34 cellular contexts compared by ENCODE assay signal in genomic region chrX:47529548-47529947, GRCh38.
"Had no signal": no experiment of that assay in that cellular context is flagged by ENCODE, and none has a peak within 500 bp of the region (broad histone marks: within the 10 kb centered on the region; RNA-seq: fewer than 3 reads in every experiment).

No MANE protein-coding gene starts in this region.

- H3K4me1 Mint-ChIP-seq: activated naive CD8-positive, alpha-beta T cell treated with anti-CD3 and anti-CD28 coated beads for 36 hours; activated T-helper 17 cell treated with anti-CD3 and anti-CD28 coated beads, Interleukin-2, amount 50 U/mL, for 72 hours; T-cell; T-helper 17 cell had no signal

- H3K4me1 ChIP-seq: adrenal gland, body of pancreas, breast epithelium had no signal

- H3K36me3 ChIP-seq: adrenal gland, brain microvascular endothelial cell, breast epithelium had no signal

- H3K9me3 ChIP-seq: adrenal gland, body of pancreas, breast epithelium had no signal

- ATAC-seq: activated CD8-positive, alpha-beta T cell treated with anti-CD3 and anti-CD28 coated beads for 36 hours; activated naive CD4-positive, alpha-beta T cell treated with anti-CD3 and anti-CD28 coated beads, Interleukin-2, amount 50 U/mL, for 72 hours; activated T-cell treated with anti-CD3 and anti-CD28 coated beads, Interleukin-2, amount 50 U/mL, for 4 hours; activated T-cell treated with anti-CD3 and anti-CD28 coated beads, Interleukin-2, amount 50 U/mL, for 72 hours; activated T-helper 17 cell treated with anti-CD3 and anti-CD28 coated beads, Interleukin-2, amount 50 U/mL, for 72 hours; body of pancreas; T-cell; T-helper 17 cell had no signal

- H3K4me3 ChIP-seq: adrenal gland, body of pancreas, breast epithelium had no signal

- H3K27me3 ChIP-seq: adrenal gland, body of pancreas, brain microvascular endothelial cell had no signal

- FAIRE-seq: astrocyte, TTC549 had no signal

- H3K9me3 Mint-ChIP-seq: activated B cell treated with CpG ODN at 0.5 μM for 24 hours; activated CD4-positive, alpha-beta memory T cell treated with anti-CD3 and anti-CD28 coated beads for 36 hours; activated CD4-positive, alpha-beta T cell treated with anti-CD3 and anti-CD28 coated beads, Interleukin-2, amount 10 ng/mL, durations not matched to agents 24 days and 14 days; activated CD8-positive, alpha-beta T cell treated with anti-CD3 and anti-CD28 coated beads for 36 hours; activated naive CD4-positive, alpha-beta T cell treated with anti-CD3 and anti-CD28 coated beads for 36 hours; activated naive CD4-positive, alpha-beta T cell treated with anti-CD3 and anti-CD28 coated beads, Interleukin-2, amount 50 U/mL, for 72 hours; activated naive CD8-positive, alpha-beta T cell treated with anti-CD3 and anti-CD28 coated beads for 36 hours; activated T-cell treated with anti-CD3 and anti-CD28 coated beads, Interleukin-2, amount 50 U/mL, for 4 hours; activated T-cell treated with anti-CD3 and anti-CD28 coated beads, Interleukin-2, amount 50 U/mL, for 72 hours; activated T-helper 1 cell treated with anti-CD3 and anti-CD28 coated beads, Interleukin-12 subunit alpha, Interleukin-12 subunit beta, Interleukin-2, Interleukin-4 antibody, amounts not matched to agents 30 ng/mL and 10 ng/mL and 1 ng/mL, durations not matched to agents 14 hours and 24 hours and 36 hours; activated T-helper 17 cell treated with anti-CD3 and anti-CD28 coated beads, Interleukin-2, amount 50 U/mL, for 72 hours; T-cell had no signal

- H3K27ac ChIP-seq: adrenal gland, body of pancreas, brain microvascular endothelial cell, breast epithelium, VCaP had no signal

- H3K36me3 Mint-ChIP-seq: activated CD4-positive, alpha-beta memory T cell treated with anti-CD3 and anti-CD28 coated beads for 36 hours; activated naive CD4-positive, alpha-beta T cell treated with anti-CD3 and anti-CD28 coated beads, Interleukin-2, amount 50 U/mL, for 72 hours; activated naive CD8-positive, alpha-beta T cell treated with anti-CD3 and anti-CD28 coated beads for 36 hours; T-cell had no signal

- H3K4me3 Mint-ChIP-seq: activated B cell treated with CpG ODN at 0.5 μM for 24 hours; activated CD4-positive, alpha-beta memory T cell treated with anti-CD3 and anti-CD28 coated beads for 36 hours; activated CD4-positive, alpha-beta T cell treated with anti-CD3 and anti-CD28 coated beads, Interleukin-2, amount 10 ng/mL, durations not matched to agents 24 days and 14 days; activated CD8-positive, alpha-beta T cell treated with anti-CD3 and anti-CD28 coated beads for 36 hours; activated naive CD4-positive, alpha-beta T cell treated with anti-CD3 and anti-CD28 coated beads for 36 hours; activated naive CD8-positive, alpha-beta T cell treated with anti-CD3 and anti-CD28 coated beads for 36 hours; activated T-cell treated with anti-CD3 and anti-CD28 coated beads, Interleukin-2, amount 50 U/mL, for 4 hours; activated T-cell treated with anti-CD3 and anti-CD28 coated beads, Interleukin-2, amount 50 U/mL, for 72 hours; activated T-helper 1 cell treated with anti-CD3 and anti-CD28 coated beads, Interleukin-12 subunit alpha, Interleukin-12 subunit beta, Interleukin-2, Interleukin-4 antibody, amounts not matched to agents 30 ng/mL and 10 ng/mL and 1 ng/mL, durations not matched to agents 14 hours and 24 hours and 36 hours; activated T-helper 17 cell treated with anti-CD3 and anti-CD28 coated beads, Interleukin-2, amount 50 U/mL, for 72 hours; T-cell; T-helper 17 cell had no signal

- DNase-seq: activated B cell treated with CpG ODN at 0.5 μM for 24 hours; activated CD4-positive, alpha-beta memory T cell treated with anti-CD3 and anti-CD28 coated beads for 36 hours; activated CD4-positive, alpha-beta T cell treated with anti-CD3 and anti-CD28 coated beads for 4 hours; activated CD4-positive, alpha-beta T cell treated with anti-CD3 and anti-CD28 coated beads, Interleukin-2, amount 10 ng/mL, durations not matched to agents 24 days and 14 days; activated CD4-positive, alpha-beta T cell treated with anti-CD3 and anti-CD28 coated beads, Interleukin-2, amount 50 U/mL, for 1 hour; activated CD4-positive, alpha-beta T cell treated with anti-CD3 and anti-CD28 coated beads, Interleukin-2, amount 50 U/mL, for 4 hours; activated CD4-positive, CD25-positive, alpha-beta regulatory T cell treated with anti-CD3 and anti-CD28 coated beads, Interleukin-2, amount 50 U/mL, for 72 hours; activated CD8-positive, alpha-beta memory T cell treated with anti-CD3 and anti-CD28 coated beads, Interleukin-2, amount 50 U/mL, for 4 hours; activated CD8-positive, alpha-beta T cell treated with anti-CD3 and anti-CD28 coated beads for 36 hours; activated effector memory CD4-positive, alpha-beta T cell treated with anti-CD3 and anti-CD28 coated beads, Interleukin-2, amount 50 U/mL, for 16 hours; activated gamma-delta T cell treated with Interleukin-2 at 50 U/mL for 16 hours; activated naive CD4-positive, alpha-beta T cell; activated naive CD4-positive, alpha-beta T cell treated with anti-CD3 and anti-CD28 coated beads for 36 hours; activated naive CD4-positive, alpha-beta T cell treated with anti-CD3 and anti-CD28 coated beads, Interleukin-2, amount 50 U/mL, for 16 hours; activated naive CD8-positive, alpha-beta T cell treated with anti-CD3 and anti-CD28 coated beads for 36 hours; activated T-cell treated with anti-CD3 and anti-CD28 coated beads for 4 hours; activated T-cell treated with anti-CD3 and anti-CD28 coated beads, Interleukin-2, amount 50 U/mL, for 1 hour; activated T-cell treated with anti-CD3 and anti-CD28 coated beads, Interleukin-2, amount 50 U/mL, for 4 hours; activated T-cell treated with anti-CD3 and anti-CD28 coated beads, Interleukin-2, amount 50 U/mL, for 72 hours; adrenal gland; amniotic stem cell; aorta; body of pancreas; brain microvascular endothelial cell; central memory CD4-positive, alpha-beta T cell; T-cell; T-helper 17 cell had no signal

- H3K27me3 Mint-ChIP-seq: activated B cell treated with CpG ODN at 0.5 μM for 24 hours; activated CD4-positive, alpha-beta memory T cell treated with anti-CD3 and anti-CD28 coated beads for 36 hours; activated CD4-positive, alpha-beta T cell treated with anti-CD3 and anti-CD28 coated beads, Interleukin-2, amount 10 ng/mL, durations not matched to agents 24 days and 14 days; activated CD8-positive, alpha-beta T cell treated with anti-CD3 and anti-CD28 coated beads for 36 hours; activated naive CD8-positive, alpha-beta T cell treated with anti-CD3 and anti-CD28 coated beads for 36 hours; activated T-helper 17 cell treated with anti-CD3 and anti-CD28 coated beads, Interleukin-2, amount 50 U/mL, for 72 hours; T-helper 17 cell had no signal

- H3K27ac Mint-ChIP-seq: activated B cell treated with CpG ODN at 0.5 μM for 24 hours; activated CD4-positive, alpha-beta memory T cell treated with anti-CD3 and anti-CD28 coated beads for 36 hours; activated CD4-positive, alpha-beta T cell treated with anti-CD3 and anti-CD28 coated beads, Interleukin-2, amount 10 ng/mL, durations not matched to agents 24 days and 14 days; activated CD8-positive, alpha-beta T cell treated with anti-CD3 and anti-CD28 coated beads for 36 hours; activated naive CD4-positive, alpha-beta T cell treated with anti-CD3 and anti-CD28 coated beads for 36 hours; activated naive CD4-positive, alpha-beta T cell treated with anti-CD3 and anti-CD28 coated beads, Interleukin-2, amount 50 U/mL, for 72 hours; activated naive CD8-positive, alpha-beta T cell treated with anti-CD3 and anti-CD28 coated beads for 36 hours; activated T-cell treated with anti-CD3 and anti-CD28 coated beads, Interleukin-2, amount 50 U/mL, for 72 hours; activated T-helper 1 cell treated with anti-CD3 and anti-CD28 coated beads, Interleukin-12 subunit alpha, Interleukin-12 subunit beta, Interleukin-2, Interleukin-4 antibody, amounts not matched to agents 30 ng/mL and 10 ng/mL and 1 ng/mL, durations not matched to agents 14 hours and 24 hours and 36 hours; activated T-helper 17 cell treated with anti-CD3 and anti-CD28 coated beads, Interleukin-2, amount 50 U/mL, for 72 hours; T-cell; T-helper 17 cell had no signal
